Comparison of ENCODE assay signal across 9 cellular contexts in the genomic region with DNA sequence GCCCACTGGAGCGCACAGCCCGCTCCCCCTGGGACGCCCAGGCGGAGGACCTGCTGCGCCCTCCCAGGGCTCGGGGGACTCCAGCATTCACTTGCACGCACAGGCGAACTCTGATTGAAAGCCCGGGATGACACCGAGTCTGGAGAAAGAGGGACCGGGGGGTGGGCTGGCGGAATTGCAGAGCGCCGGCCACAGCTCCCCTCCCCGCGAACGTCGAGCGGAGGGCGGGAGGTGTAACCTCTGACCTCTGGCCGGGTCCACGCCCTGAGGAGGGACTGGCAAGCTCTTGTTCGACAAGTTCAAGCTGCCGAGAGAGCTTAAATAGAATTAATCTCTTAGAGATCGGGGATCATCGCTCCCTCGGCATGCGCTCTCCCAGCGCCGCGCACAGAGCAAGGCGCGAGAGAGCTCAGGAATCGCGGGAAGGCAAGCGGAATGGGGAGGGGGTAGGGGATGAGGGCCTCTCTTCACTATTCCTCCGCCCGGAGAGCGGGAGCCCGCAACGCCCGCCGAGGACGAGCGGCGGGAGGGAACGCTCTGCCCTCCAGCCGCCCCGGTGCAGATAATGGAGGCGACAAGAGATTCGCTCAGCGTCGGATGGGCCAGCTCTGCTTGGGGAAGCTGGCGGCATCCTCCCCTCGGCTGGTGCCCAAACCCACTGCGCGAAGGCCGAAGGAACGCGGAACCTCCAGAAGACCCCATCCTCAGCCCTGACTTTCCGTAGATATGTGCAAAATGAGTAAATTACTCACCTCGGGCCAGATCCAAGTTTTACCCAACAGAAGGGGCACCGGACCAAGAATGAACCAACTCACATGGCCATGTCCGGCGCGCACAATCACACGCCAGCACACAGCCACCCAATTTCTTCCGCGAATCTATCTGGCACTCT. TPM values are rescaled to one million over a fixed set of nuclear protein-coding genes. Genes with fewer than 3 reads are reported as not detected.
DNase-seq lines count a peak whose midpoint lies in the region; ATAC-seq, FAIRE-seq and TF ChIP-seq lines count a peak whose summit lies in the region.
"Had no signal": no experiment of that assay in that cellular context is flagged by ENCODE, and none has a peak within 500 bp of the region (broad histone marks: within the 10 kb centered on the region; RNA-seq: fewer than 3 reads in every experiment).

No MANE protein-coding gene starts in this region.

- POLR2A ChIA-PET in activated CD4-positive, alpha-beta T cell treated with anti-CD3 and anti-CD28 coated beads for 36 hours (lab: Charles Lee), result interaction anchor here (1.1 kb wide), 1 partner anchor 48 kb away, joined by 3 read pairs; no protein-coding TSS in a partner anchor
- POLR2A ChIA-PET in H1 (lab: Charles Lee; ENCODE audit: partially characterized antibody), result interaction anchor here (0.7 to 1.6 kb wide), 6 partner anchors 9 to 46 kb away, joined by 3 to 6 read pairs (median 4); no protein-coding TSS in a partner anchor

- no peak for TF ChIP-seq EP300 in H1 (IDR thresholded peaks at IDR 0.05; ENCODE audit: borderline replicate concordance in 1 of 2, low read depth in 2 of 2, low read length in 2 of 2)

- H3K4me3 ChIP-seq in H1 (ENCODE audit: extremely low read depth in 1 of 4, insufficient read depth in 2 of 4, low read depth in 3 of 4, low read length in 4 of 4) (peak overlapping the region; percentile 26 to 49 (median 34); a peak in 7 of 8 replicates), psoas muscle (peak overlapping the region; percentile 50)

- TF ChIP-seq RAD21 in H1 (IDR thresholded peaks at IDR 0.05 in 1 of 2, conservative IDR thresholded peaks at IDR 0.05 in 1 of 2; ENCODE audit: low read depth in 2 of 2, low read length in 2 of 2), result no peak

- no peak overlapping the region for H3K9ac ChIP-seq in H1 (replicated peaks in 1 of 4; ENCODE audit: extremely low read depth in 1 of 4, low read depth in 3 of 4, low read length in 3 of 4)

- H4K20me1 ChIP-seq in H1 (replicated peaks in 1 of 2; ENCODE audit: control insufficient read depth in 1 of 2, insufficient read depth in 2 of 2, low read length in 2 of 2), result peaks cover 20 to 30% of the 10 kb centered on the region in 2 experiments

- TF ChIP-seq CTCF in H1 (IDR thresholded peaks at IDR 0.05; ENCODE audit: control extremely low read depth in 1 of 3, insufficient read depth in 1 of 3, low read depth in 1 of 3, low read length in 3 of 3) (no peak), psoas muscle (IDR thresholded peaks at IDR 0.05) (no peak)

- no peak overlapping the region for H4K91ac ChIP-seq in H1 (replicated peaks; ENCODE audit: insufficient read length, low read length)

- peaks cover 86% of the 10 kb centered on the region for H3K27me3 Mint-ChIP-seq in activated CD4-positive, alpha-beta T cell treated with anti-CD3 and anti-CD28 coated beads for 36 hours

- no peak overlapping the region for H2AK5ac ChIP-seq in H1 (ENCODE audit: low read depth, low read length)

- no peak for DNase-seq in activated CD4-positive, alpha-beta T cell treated with anti-CD3 and anti-CD28 coated beads for 36 hours
- DNase-seq in activated CD4-positive, alpha-beta T cell treated with anti-CD3 and anti-CD28 coated beads for 48 hours, result no peak
- peak; percentile 21 for DNase-seq in M059J (ENCODE audit: low read depth)
- DNase-seq in H1 (ENCODE audit: low read depth in 1 of 2, low spot score in 2 of 2), result peak in 1 of 2 experiments; percentile 80
- DNase-seq in psoas muscle, result no peak
- no peak for DNase-seq in foreskin melanocyte
- DNase-seq in 8988T, result no peak

- H2AFZ ChIP-seq in H1 (ENCODE audit: low read length), result no peak overlapping the region

- H2BK20ac ChIP-seq in H1 (ENCODE audit: low read length), result peak overlapping the region; percentile 48; the same call in 1 of the 2 replicates

- no peak overlapping the region for H3K14ac ChIP-seq in H1 (ENCODE audit: insufficient read length)

- H3K23ac ChIP-seq in H1 (ENCODE audit: insufficient read length), result no peak overlapping the region

- no peaks in the 10 kb centered on the region for H3K79me2 ChIP-seq in H1 (ENCODE audit: control insufficient read depth in 1 of 2, insufficient read depth in 2 of 2, low read length in 2 of 2)

- no peak overlapping the region for H2BK120ac ChIP-seq in H1 (replicated peaks; ENCODE audit: low read depth, low read length)

- intact Hi-C loops in activated CD4-positive, alpha-beta T cell treated with anti-CD3 and anti-CD28 coated beads for 36 hours (cut with DNase I, micrococcal nuclease), result loop anchor here in 1 of 2 experiments (1.0 to 5.0 kb wide), 2 partner anchors 50 to 678 kb away; no protein-coding TSS in a partner anchor
- intact Hi-C loops in psoas muscle (cut with DNase I), result loop anchor here (5.0 kb wide), 1 partner anchor 48 kb away; no protein-coding TSS in a partner anchor

- no peak overlapping the region for H3K4ac ChIP-seq in H1 (replicated peaks; ENCODE audit: insufficient read length, low read depth, low read length)

- H3K4me1 ChIP-seq in H1 (replicated peaks in 1 of 4; ENCODE audit: control insufficient read depth in 3 of 4, insufficient read depth in 4 of 4, low read length in 3 of 4), result peaks cover 10 to 54% (median 34%) of the 10 kb centered on the region in 4 experiments
- peaks cover 41% of the 10 kb centered on the region for H3K4me1 ChIP-seq in psoas muscle

- CTCF ChIA-PET in activated CD4-positive, alpha-beta T cell treated with anti-CD3 and anti-CD28 coated beads for 36 hours (lab: Charles Lee), result interaction anchor here (1.4 to 1.7 kb wide), 2 partner anchors 11 to 327 kb away, joined by 3 to 5 read pairs; no protein-coding TSS in a partner anchor
- CTCF ChIA-PET in H1 (lab: Charles Lee; ENCODE audit: partially characterized antibody), result interaction anchor here (0.8 to 10.8 kb wide), 13 partner anchors 9 to 327 kb away, joined by 3 to 85 read pairs (median 5); no protein-coding TSS in a partner anchor

- WGBS in H1 (ENCODE audit: extremely low coverage in 1 of 2, insufficient coverage in 1 of 2, insufficient read length in 1 of 2, insufficient replicate concordance in 2 of 2, low coverage in 1 of 2, low lambda C conversion rate in 2 of 2, missing lambda C conversion rate in 1 of 2), 2 experiments, result 3% methylated on average over 37 of the region's 69 CpGs; no CpG with 5 or more reads in 1 of the 2 experiments
- 2 to 3% (median 2%) methylated on average over 58 to 69 of the region's 69 CpGs for WGBS in psoas muscle, 3 donors

- no peak overlapping the region for H3K27ac Mint-ChIP-seq in activated CD4-positive, alpha-beta T cell treated with anti-CD3 and anti-CD28 coated beads for 36 hours

- peak overlapping the region; percentile 75; the same call in 1 of the 2 replicates for H2BK12ac ChIP-seq in H1 (ENCODE audit: low read depth, low read length)

- H3K27me3 ChIP-seq in H1 (replicated peaks in 1 of 4; ENCODE audit: control insufficient read depth in 3 of 4, extremely low read depth in 1 of 4, insufficient read depth in 3 of 4, low read length in 3 of 4), result peaks cover 97 to 100% (median 100%) of the 10 kb centered on the region in 4 experiments
- peaks cover 8 to 100% (median 67%) of the 10 kb centered on the region in 3 donors for H3K27me3 ChIP-seq in psoas muscle (ENCODE audit: insufficient read depth in 3 of 3, low read length in 2 of 3)

- no peaks in the 10 kb centered on the region for H3K9me3 ChIP-seq in H1 (ENCODE audit: insufficient read depth in 2 of 2, low read depth in 1 of 2, low read length in 1 of 2)
- H3K9me3 ChIP-seq in psoas muscle, result no peaks in the 10 kb centered on the region

- peaks cover 0 to 5% (median 0%) of the 10 kb centered on the region in 4 experiments; a peak in 1 of 8 replicates for H3K36me3 ChIP-seq in H1 (ENCODE audit: control insufficient read depth in 2 of 4, insufficient read depth in 4 of 4, low read length in 3 of 4)
- H3K36me3 ChIP-seq in psoas muscle (ENCODE audit: insufficient read depth in 1 of 2, low read depth in 1 of 2), result no peaks in the 10 kb centered on the region

- no peak overlapping the region for H3K27ac ChIP-seq in H1 (ENCODE audit: low read depth, low read length)
- H3K27ac ChIP-seq in psoas muscle, result no peak overlapping the region

- H4K8ac ChIP-seq in H1 (ENCODE audit: extremely low read depth, insufficient read depth, low read length), result no peak overlapping the region; the same call in 1 of the 2 replicates

- H3K4me1 Mint-ChIP-seq in activated CD4-positive, alpha-beta T cell treated with anti-CD3 and anti-CD28 coated beads for 36 hours, result peaks cover 34% of the 10 kb centered on the region

- TF ChIP-seq POLR2A in H1 (IDR thresholded peaks at IDR 0.05; ENCODE audit: control extremely low read depth in 1 of 2, low read depth in 2 of 2, low read length in 2 of 2), result no peak

- H2BK5ac ChIP-seq in H1 (ENCODE audit: low read depth, low read length), result no peak overlapping the region

- no peak overlapping the region for H2BK15ac ChIP-seq in H1 (ENCODE audit: low read length)

- no peaks in the 10 kb centered on the region for H3K79me1 ChIP-seq in H1 (ENCODE audit: low read depth, low read length)

- ATAC-seq in activated CD4-positive, alpha-beta T cell treated with anti-CD3 and anti-CD28 coated beads for 36 hours, result no peak
- no peak for ATAC-seq in psoas muscle
- no peak for ATAC-seq in GM19035 (IDR thresholded peaks at IDR 0.05; ENCODE audit: unreplicated experiment)

- H4K5ac ChIP-seq in H1 (ENCODE audit: insufficient read length, low read depth, low read length), result no peak overlapping the region

- H3K4me2 ChIP-seq in H1 (ENCODE audit: insufficient read depth in 1 of 2, low read depth in 2 of 2, low read length in 2 of 2), result peak overlapping the region; percentile 76 to 83

- H3K36me3 Mint-ChIP-seq in activated CD4-positive, alpha-beta T cell treated with anti-CD3 and anti-CD28 coated beads for 36 hours (ENCODE audit: low read depth), result no peaks in the 10 kb centered on the region

- H3K18ac ChIP-seq in H1 (ENCODE audit: extremely low read depth, low read length), result peak overlapping the region; percentile 24; the same call in 1 of the 2 replicates

- peaks cover 7% of the 10 kb centered on the region; the same call in 1 of the 2 replicates for H3K23me2 ChIP-seq in H1 (ENCODE audit: low read depth, low read length)

- peak overlapping the region; percentile 9 for H3K4me3 Mint-ChIP-seq in activated CD4-positive, alpha-beta T cell treated with anti-CD3 and anti-CD28 coated beads for 36 hours

- no peak overlapping the region for H3K56ac ChIP-seq in H1 (replicated peaks; ENCODE audit: insufficient read length, low read depth, low read length)

- H3K9me3 Mint-ChIP-seq in activated CD4-positive, alpha-beta T cell treated with anti-CD3 and anti-CD28 coated beads for 36 hours (ENCODE audit: low read depth), result no peaks in the 10 kb centered on the region

- FAIRE-seq in H1 (lab: Jason Lieb, UNC), result no peak

RNA-seq across cellular contexts. Expression of a gene that starts 0.8 kb away (rescaled TPM):
- not detected for total RNA-seq in activated CD4-positive, alpha-beta T cell treated with anti-CD3 and anti-CD28 coated beads for 36 hours
- 0.37 and 1.2 TPM in 2 replicates for total RNA-seq in M059J (2014; rRNA removed; shearing (Covaris generic))
- total RNA-seq in H1 (2021; fragmentation: NEBNext Ultra II Directional; extraction: Animal tissue kit (Norgen Biotek cat#: 25700)), result not detected in 2 replicates
- not detected in 2 replicates for polyA plus RNA-seq in H1 (2011; rRNA removed)
- polyA plus RNA-seq in H1 (2011; cell fraction: cytosol; rRNA removed), result not detected
- polyA plus RNA-seq in H1 (2011; cell fraction: nucleus; rRNA removed), result not detected
- polyA plus RNA-seq in H1 (2012, experiment 1 of 2), result not detected in 4 replicates
- not detected for polyA plus RNA-seq in H1 (2012, experiment 2 of 2)
- polyA plus RNA-seq in H1 (2013, experiment 1 of 2), result not detected
- polyA plus RNA-seq in H1 (2013, experiment 2 of 2), result not detected
- not detected in 2 replicates for polyA minus RNA-seq in H1 (2011; rRNA and poly(A)+ RNA removed)
- polyA minus RNA-seq in H1 (2011; cell fraction: cytosol; rRNA and poly(A)+ RNA removed), result not detected
- polyA minus RNA-seq in H1 (2011; cell fraction: nucleus; rRNA and poly(A)+ RNA removed), result not detected
- not detected for total RNA-seq in psoas muscle
- under 1 TPM in 1 of 3 donors, not detected in 2; 0.01 TPM for polyA plus RNA-seq in psoas muscle
- total RNA-seq: RPMI7951 had no signal
